13 cellular contexts compared by ENCODE assay signal in the genomic region with DNA sequence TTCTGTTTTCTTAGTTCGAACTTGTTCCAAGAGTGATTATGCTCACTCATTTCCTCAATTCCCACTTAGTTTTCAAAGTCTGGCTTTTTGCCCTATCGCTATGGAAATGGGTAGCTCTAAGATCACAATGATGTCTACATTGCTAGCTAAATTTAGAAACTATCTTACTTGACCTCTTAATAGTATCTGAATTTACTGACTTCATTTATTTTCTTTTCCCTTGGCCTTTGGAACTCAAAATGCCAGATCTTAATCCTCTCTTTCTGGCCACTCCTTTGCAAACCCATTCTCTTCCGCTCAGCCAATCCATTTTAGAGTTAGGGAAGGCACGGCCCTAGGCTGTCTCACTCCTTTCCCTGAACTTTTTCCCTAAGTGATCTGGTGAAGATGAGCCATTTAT.
DNase-seq lines count a peak whose midpoint lies in the region; ATAC-seq and TF ChIP-seq lines count a peak whose summit lies in the region.
"Had no signal": no experiment of that assay in that cellular context is flagged by ENCODE, and none has a peak within 500 bp of the region (broad histone marks: within the 10 kb centered on the region; RNA-seq: fewer than 3 reads in every experiment).

No MANE protein-coding gene starts in this region.

- no peaks in the 10 kb centered on the region for H3K27me3 ChIP-seq in WERI-Rb-1 (ENCODE audit: insufficient read depth, low read depth, severe bottlenecking)
- H3K27me3 ChIP-seq: BLaER1, dorsolateral prefrontal cortex, hepatocyte had no signal

- peak; percentile 12 for DNase-seq in EL
- peak; percentile 22 for DNase-seq in amniotic epithelial cell (ENCODE audit: low read depth)
- DNase-seq in fibroblast of the aortic adventitia (ENCODE audit: low read depth), result peak; percentile 83
- peak; percentile 51 for DNase-seq in non-pigmented ciliary epithelial cell (ENCODE audit: low read depth)
- DNase-seq in WERI-Rb-1, result no peak
- no peak for DNase-seq in stimulated activated CD4-positive, alpha-beta T cell treated with anti-CD3 and anti-CD28 coated beads, Interleukin-2, amount 100 ng/mL, for 24 hours
- DNase-seq: dorsolateral prefrontal cortex; NCI-H1092; stimulated activated naive CD8-positive, alpha-beta T cell treated with anti-CD3 and anti-CD28 coated beads, Interleukin-15, amount 100 ng/mL, for 72 hours had no signal

- TF ChIP-seq CTCF in fibroblast of the aortic adventitia (IDR thresholded peaks at IDR 0.05; ENCODE audit: insufficient read depth, low read length) (no peak), WERI-Rb-1 (IDR thresholded peaks at IDR 0.05; ENCODE audit: low read depth, low read length) (no peak)

- no peaks in the 10 kb centered on the region for H3K36me3 ChIP-seq in WERI-Rb-1
- H3K36me3 ChIP-seq: BLaER1 had no signal

- H3K4me3 ChIP-seq in fibroblast of the aortic adventitia (ENCODE audit: low read depth, low read length) (no peak overlapping the region), WERI-Rb-1 (ENCODE audit: low read depth, low read length) (no peak overlapping the region)
- H3K4me3 ChIP-seq: BLaER1, dorsolateral prefrontal cortex, hepatocyte had no signal

- H3K9me3 ChIP-seq in WERI-Rb-1 (ENCODE audit: severe bottlenecking), result no peaks in the 10 kb centered on the region

- no peak for ATAC-seq in HG03469 (IDR thresholded peaks at IDR 0.05; ENCODE audit: unreplicated experiment)
- ATAC-seq in GM21423 (IDR thresholded peaks at IDR 0.05; ENCODE audit: unreplicated experiment), result no peak
- ATAC-seq: stimulated activated naive CD8-positive, alpha-beta T cell treated with anti-CD3 and anti-CD28 coated beads, Interleukin-15, amount 100 ng/mL, for 72 hours had no signal

- H3K27ac ChIP-seq in WERI-Rb-1, result no peak overlapping the region
- H3K27ac ChIP-seq: BLaER1, dorsolateral prefrontal cortex, hepatocyte had no signal

Comparison
In these comparisons a context has a peak if more than half of its experiments do, and no peak if none do; other contexts are left out.
1. DNase-seq: peak in EL (single experiment), amniotic epithelial cell (single experiment), fibroblast of the aortic adventitia (single experiment) and non-pigmented ciliary epithelial cell (single experiment); none in WERI-Rb-1 (single experiment) and stimulated activated CD4-positive, alpha-beta T cell treated with anti-CD3 and anti-CD28 coated beads, Interleukin-2, amount 100 ng/mL, for 24 hours (0 of 2).